In the genomic region with DNA sequence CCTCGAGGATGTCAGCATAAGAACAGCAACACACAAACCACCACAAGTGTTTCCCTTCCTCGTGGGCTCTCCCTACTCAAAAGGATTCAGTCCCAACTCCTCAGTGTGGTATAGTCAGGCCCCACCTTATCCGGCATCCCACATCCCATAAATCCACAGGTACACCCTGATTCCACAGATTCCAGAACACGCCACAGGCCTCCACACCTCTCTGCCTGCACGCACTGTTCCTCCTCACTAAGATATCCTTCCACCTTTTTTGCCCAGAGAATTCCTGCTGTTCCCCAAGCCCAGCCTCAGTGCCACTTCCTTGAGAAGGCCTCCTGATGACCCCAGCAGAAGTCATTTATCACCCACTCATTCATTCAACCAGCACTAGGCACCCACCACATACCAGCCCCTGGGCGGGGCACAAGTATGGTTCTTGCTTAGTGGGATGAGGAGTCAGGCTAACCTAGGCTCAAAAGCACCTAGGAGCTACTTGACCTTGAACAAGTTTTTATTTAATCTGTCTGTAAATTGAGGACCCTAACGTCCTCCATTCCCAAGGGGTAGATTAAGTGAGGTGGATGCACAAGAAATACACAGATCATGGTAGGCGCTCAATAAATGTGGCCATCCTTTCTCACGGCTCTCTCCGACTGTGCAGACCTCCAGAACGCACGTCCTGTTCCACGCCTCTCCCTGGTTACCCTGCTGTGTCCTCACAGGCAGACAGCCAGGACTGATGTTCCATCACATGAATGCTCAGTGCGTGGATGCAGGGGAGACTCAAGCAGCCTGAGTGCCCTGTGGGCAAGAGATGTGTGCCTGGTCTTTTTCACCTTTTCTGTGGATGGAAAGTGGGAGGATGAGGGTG, we compare ENCODE assay signal across 1 cellular context.
TF ChIP-seq lines count a peak whose summit lies in the region.

No MANE protein-coding gene starts in this region.

TF ChIP-seq in GM23338, 12 proteins besides CTCF, POLR2A, EP300 and RAD21 (continued from another document):
- TF ChIP-seq, protein P1, sequence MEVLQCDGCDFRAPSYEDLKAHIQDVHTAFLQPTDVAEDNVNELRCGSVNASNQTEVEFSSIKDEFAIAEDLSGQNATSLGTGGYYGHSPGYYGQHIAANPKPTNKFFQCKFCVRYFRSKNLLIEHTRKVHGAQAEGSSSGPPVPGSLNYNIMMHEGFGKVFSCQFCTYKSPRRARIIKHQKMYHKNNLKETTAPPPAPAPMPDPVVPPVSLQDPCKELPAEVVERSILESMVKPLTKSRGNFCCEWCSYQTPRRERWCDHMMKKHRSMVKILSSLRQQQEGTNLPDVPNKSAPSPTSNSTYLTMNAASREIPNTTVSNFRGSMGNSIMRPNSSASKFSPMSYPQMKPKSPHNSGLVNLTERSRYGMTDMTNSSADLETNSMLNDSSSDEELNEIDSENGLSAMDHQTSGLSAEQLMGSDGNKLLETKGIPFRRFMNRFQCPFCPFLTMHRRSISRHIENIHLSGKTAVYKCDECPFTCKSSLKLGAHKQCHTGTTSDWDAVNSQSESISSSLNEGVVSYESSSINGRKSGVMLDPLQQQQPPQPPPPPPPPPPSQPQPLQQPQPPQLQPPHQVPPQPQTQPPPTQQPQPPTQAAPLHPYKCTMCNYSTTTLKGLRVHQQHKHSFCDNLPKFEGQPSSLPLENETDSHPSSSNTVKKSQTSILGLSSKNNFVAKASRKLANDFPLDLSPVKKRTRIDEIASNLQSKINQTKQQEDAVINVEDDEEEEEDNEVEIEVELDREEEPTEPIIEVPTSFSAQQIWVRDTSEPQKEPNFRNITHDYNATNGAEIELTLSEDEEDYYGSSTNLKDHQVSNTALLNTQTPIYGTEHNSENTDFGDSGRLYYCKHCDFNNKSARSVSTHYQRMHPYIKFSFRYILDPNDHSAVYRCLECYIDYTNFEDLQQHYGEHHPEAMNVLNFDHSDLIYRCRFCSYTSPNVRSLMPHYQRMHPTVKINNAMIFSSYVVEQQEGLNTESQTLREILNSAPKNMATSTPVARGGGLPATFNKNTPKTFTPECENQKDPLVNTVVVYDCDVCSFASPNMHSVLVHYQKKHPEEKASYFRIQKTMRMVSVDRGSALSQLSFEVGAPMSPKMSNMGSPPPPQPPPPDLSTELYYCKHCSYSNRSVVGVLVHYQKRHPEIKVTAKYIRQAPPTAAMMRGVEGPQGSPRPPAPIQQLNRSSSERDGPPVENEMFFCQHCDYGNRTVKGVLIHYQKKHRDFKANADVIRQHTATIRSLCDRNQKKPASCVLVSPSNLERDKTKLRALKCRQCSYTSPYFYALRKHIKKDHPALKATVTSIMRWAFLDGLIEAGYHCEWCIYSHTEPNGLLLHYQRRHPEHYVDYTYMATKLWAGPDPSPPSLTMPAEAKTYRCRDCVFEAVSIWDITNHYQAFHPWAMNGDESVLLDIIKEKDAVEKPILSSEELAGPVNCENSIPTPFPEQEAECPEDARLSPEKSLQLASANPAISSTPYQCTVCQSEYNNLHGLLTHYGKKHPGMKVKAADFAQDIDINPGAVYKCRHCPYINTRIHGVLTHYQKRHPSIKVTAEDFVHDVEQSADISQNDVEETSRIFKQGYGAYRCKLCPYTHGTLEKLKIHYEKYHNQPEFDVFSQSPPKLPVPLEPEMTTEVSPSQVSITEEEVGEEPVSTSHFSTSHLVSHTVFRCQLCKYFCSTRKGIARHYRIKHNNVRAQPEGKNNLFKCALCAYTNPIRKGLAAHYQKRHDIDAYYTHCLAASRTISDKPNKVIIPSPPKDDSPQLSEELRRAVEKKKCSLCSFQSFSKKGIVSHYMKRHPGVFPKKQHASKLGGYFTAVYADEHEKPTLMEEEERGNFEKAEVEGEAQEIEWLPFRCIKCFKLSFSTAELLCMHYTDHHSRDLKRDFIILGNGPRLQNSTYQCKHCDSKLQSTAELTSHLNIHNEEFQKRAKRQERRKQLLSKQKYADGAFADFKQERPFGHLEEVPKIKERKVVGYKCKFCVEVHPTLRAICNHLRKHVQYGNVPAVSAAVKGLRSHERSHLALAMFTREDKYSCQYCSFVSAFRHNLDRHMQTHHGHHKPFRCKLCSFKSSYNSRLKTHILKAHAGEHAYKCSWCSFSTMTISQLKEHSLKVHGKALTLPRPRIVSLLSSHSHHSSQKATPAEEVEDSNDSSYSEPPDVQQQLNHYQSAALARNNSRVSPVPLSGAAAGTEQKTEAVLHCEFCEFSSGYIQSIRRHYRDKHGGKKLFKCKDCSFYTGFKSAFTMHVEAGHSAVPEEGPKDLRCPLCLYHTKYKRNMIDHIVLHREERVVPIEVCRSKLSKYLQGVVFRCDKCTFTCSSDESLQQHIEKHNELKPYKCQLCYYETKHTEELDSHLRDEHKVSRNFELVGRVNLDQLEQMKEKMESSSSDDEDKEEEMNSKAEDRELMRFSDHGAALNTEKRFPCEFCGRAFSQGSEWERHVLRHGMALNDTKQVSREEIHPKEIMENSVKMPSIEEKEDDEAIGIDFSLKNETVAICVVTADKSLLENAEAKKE (CRISPR knock-in tag; IDR thresholded peaks at IDR 0.05) = no peak
- TF ChIP-seq STAT1 (IDR thresholded peaks at IDR 0.05; ENCODE audit: unreplicated experiment) (no peak), NANOG (IDR thresholded peaks at IDR 0.05; ENCODE audit: borderline replicate concordance) (no peak), ZNF331 (CRISPR knock-in tag; IDR thresholded peaks at IDR 0.05; ENCODE audit: low read depth) (no peak), POLR2AphosphoS5 (IDR thresholded peaks at IDR 0.05; ENCODE audit: low read depth) (no peak), EZH2 (IDR thresholded peaks at IDR 0.05; ENCODE audit: low read depth, unreplicated experiment) (no peak), EZH2phosphoT487 (IDR thresholded peaks at IDR 0.05; ENCODE audit: unreplicated experiment) (no peak)
- TF ChIP-seq, protein P2, sequence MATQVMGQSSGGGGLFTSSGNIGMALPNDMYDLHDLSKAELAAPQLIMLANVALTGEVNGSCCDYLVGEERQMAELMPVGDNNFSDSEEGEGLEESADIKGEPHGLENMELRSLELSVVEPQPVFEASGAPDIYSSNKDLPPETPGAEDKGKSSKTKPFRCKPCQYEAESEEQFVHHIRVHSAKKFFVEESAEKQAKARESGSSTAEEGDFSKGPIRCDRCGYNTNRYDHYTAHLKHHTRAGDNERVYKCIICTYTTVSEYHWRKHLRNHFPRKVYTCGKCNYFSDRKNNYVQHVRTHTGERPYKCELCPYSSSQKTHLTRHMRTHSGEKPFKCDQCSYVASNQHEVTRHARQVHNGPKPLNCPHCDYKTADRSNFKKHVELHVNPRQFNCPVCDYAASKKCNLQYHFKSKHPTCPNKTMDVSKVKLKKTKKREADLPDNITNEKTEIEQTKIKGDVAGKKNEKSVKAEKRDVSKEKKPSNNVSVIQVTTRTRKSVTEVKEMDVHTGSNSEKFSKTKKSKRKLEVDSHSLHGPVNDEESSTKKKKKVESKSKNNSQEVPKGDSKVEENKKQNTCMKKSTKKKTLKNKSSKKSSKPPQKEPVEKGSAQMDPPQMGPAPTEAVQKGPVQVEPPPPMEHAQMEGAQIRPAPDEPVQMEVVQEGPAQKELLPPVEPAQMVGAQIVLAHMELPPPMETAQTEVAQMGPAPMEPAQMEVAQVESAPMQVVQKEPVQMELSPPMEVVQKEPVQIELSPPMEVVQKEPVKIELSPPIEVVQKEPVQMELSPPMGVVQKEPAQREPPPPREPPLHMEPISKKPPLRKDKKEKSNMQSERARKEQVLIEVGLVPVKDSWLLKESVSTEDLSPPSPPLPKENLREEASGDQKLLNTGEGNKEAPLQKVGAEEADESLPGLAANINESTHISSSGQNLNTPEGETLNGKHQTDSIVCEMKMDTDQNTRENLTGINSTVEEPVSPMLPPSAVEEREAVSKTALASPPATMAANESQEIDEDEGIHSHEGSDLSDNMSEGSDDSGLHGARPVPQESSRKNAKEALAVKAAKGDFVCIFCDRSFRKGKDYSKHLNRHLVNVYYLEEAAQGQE (IDR thresholded peaks at IDR 0.05; ENCODE audit: unreplicated experiment) = no peak
